ENCODE assay signal across 18 cellular contexts in genomic region chr3:39443530-39443929, GRCh38. TPM values are rescaled to one million over a fixed set of nuclear protein-coding genes. Genes with fewer than 3 reads are reported as not detected.
DNase-seq lines count a peak whose midpoint lies in the region; ATAC-seq, FAIRE-seq and TF ChIP-seq lines count a peak whose summit lies in the region.
"Had no signal": no experiment of that assay in that cellular context is flagged by ENCODE, and none has a peak within 500 bp of the region (broad histone marks: within the 10 kb centered on the region; RNA-seq: fewer than 3 reads in every experiment).

No MANE protein-coding gene starts in this region.

- H3K4me3 ChIP-seq in A673 (ENCODE audit: low read depth, low read length, poor library complexity, severe bottlenecking) (no peak overlapping the region), K562 (no peak overlapping the region), adrenal gland (no peak overlapping the region)
- H3K4me3 ChIP-seq: dorsolateral prefrontal cortex, left ventricle myocardium inferior, sigmoid colon had no signal

- H2AK5ac ChIP-seq in H9 (ENCODE audit: insufficient read length, low read length), result no peak overlapping the region

- no peak overlapping the region for H2BK20ac ChIP-seq in H9 (ENCODE audit: low read depth, low read length, poor library complexity, severe bottlenecking)

- H4K8ac ChIP-seq in H9 (replicated peaks; ENCODE audit: insufficient read length, low read depth, low read length), result no peak overlapping the region

- no CpG with 5 or more reads among the region's 4 CpGs for WGBS in H9 (ENCODE audit: extremely low coverage, insufficient read length, low lambda C conversion rate)
- WGBS in K562 (ENCODE audit: insufficient coverage, low coverage, missing lambda C conversion rate), result 4% methylated on average over 4 of the region's 4 CpGs
- WGBS in adrenal gland, 4 donors, result 81 to 100% (median 91%) methylated on average over 2 to 4 of the region's 4 CpGs

- FAIRE-seq in K562 (lab: Jason Lieb, UNC), result no peak
- FAIRE-seq in GM12891 (lab: Jason Lieb, UNC), result no peak

- H3K4me2 ChIP-seq in H9 (ENCODE audit: insufficient read depth, insufficient read length, low read length) (no peak overlapping the region), K562 (ENCODE audit: insufficient read depth, low read length) (no peak overlapping the region)

- no peak for TF ChIP-seq EP300 in K562 (IDR thresholded peaks at IDR 0.05; ENCODE audit: low read length)

- H3K79me2 ChIP-seq in H9 (ENCODE audit: insufficient read depth, low read length) (no peaks in the 10 kb centered on the region), K562 (ENCODE audit: control insufficient read depth, insufficient read depth, low read length) (no peaks in the 10 kb centered on the region)

- H3K4me1 Mint-ChIP-seq in H9, result peaks cover 12 to 15% of the 10 kb centered on the region in 2 experiments

- H3K23me2 ChIP-seq in H9 (ENCODE audit: insufficient read length, low read depth, low read length, poor library complexity, severe bottlenecking), result no peaks in the 10 kb centered on the region

- no TSS peak for BruUV-seq in A673 (replicated peaks; lab: Mats Ljungman, UMichigan)
- no TSS peak for BruUV-seq in K562 (replicated peaks; lab: Mats Ljungman, UMichigan)

- H2AFZ ChIP-seq in H9 (ENCODE audit: low read length) (no peak overlapping the region), K562 (ENCODE audit: low read depth, low read length) (no peak overlapping the region)

- no peak overlapping the region for H3K23ac ChIP-seq in H9 (ENCODE audit: insufficient read length, low read depth, low read length)

- H3K9ac ChIP-seq in H9 (ENCODE audit: extremely low read depth, insufficient read length, low read length) (no peak overlapping the region), K562 (ENCODE audit: insufficient read depth in 1 of 2, low read depth in 2 of 2, low read length in 2 of 2) (no peak overlapping the region)

- no peak overlapping the region for H3K4ac ChIP-seq in H9 (ENCODE audit: low read depth, low read length)

- H3K27me3 ChIP-seq in A673 (replicated peaks; ENCODE audit: insufficient read depth, low read depth, low read length, poor library complexity), result no peaks in the 10 kb centered on the region
- H3K27me3 ChIP-seq in H9 (ENCODE audit: insufficient read depth, low read length), result no peaks in the 10 kb centered on the region
- peaks cover 17 to 22% of the 10 kb centered on the region in 2 experiments for H3K27me3 ChIP-seq in K562 (ENCODE audit: control insufficient read depth in 2 of 2, insufficient read depth in 2 of 2, low read length in 2 of 2)
- H3K27me3 ChIP-seq in adrenal gland, result no peaks in the 10 kb centered on the region
- H3K27me3 ChIP-seq: dorsolateral prefrontal cortex, sigmoid colon had no signal

- no peak for TF ChIP-seq CTCF in A673 (conservative IDR thresholded peaks at IDR 0.05; ENCODE audit: low read depth, low read length)
- TF ChIP-seq CTCF in H9 (conservative IDR thresholded peaks at IDR 0.05), result peak; percentile 55; the same call in 2 of the 3 replicates
- peak; percentile 45 to 52 (median 51); a peak in 5 of 6 replicates for TF ChIP-seq CTCF in K562 (IDR thresholded peaks at IDR 0.05 in 2 of 3, conservative IDR thresholded peaks at IDR 0.05 in 1 of 3; ENCODE audit: insufficient read depth in 2 of 3, low read depth in 1 of 3, low read length in 3 of 3)
- TF ChIP-seq CTCF in adrenal gland (IDR thresholded peaks at IDR 0.05), result no peak

- no peak overlapping the region for H2BK12ac ChIP-seq in H9 (ENCODE audit: insufficient read length, low read depth, low read length)

- CTCF ChIA-PET in A673 (lab: Charles Lee), result no interaction called here
- CTCF ChIA-PET in K562 (lab: Yijun Ruan, JAX; ENCODE audit: low intra/inter-chr PET ratio), result no interaction called here

- peak; percentile 77 for ATAC-seq in K562
- ATAC-seq: activated CD4-positive, CD25-positive, alpha-beta regulatory T cell treated with anti-CD3 and anti-CD28 coated beads, Interleukin-2, amount 50 U/mL, for 24 hours had no signal

- H2BK5ac ChIP-seq in H9 (ENCODE audit: insufficient read length, low read length), result no peak overlapping the region

- POLR2A ChIA-PET in A673 (lab: Charles Lee; ENCODE audit: low non-redundant PET), result no interaction called here
- POLR2A ChIA-PET in K562 (lab: Yijun Ruan, JAX), result interaction anchor here (1.3 kb wide), 1 partner anchor 27 kb away, joined by 3 read pairs; no protein-coding TSS in a partner anchor

- H3K36me3 ChIP-seq in A673 (ENCODE audit: insufficient read depth, low read length, poor library complexity, severe bottlenecking) (no peaks in the 10 kb centered on the region), K562 (ENCODE audit: control insufficient read depth, insufficient read depth, low read length) (no peaks in the 10 kb centered on the region), adrenal gland (replicated peaks in 1 of 2) (no peaks in the 10 kb centered on the region)
- H3K36me3 ChIP-seq: left ventricle myocardium inferior, sigmoid colon had no signal

- no peak for TF ChIP-seq POLR2A in K562 (conservative IDR thresholded peaks at IDR 0.05)
- TF ChIP-seq POLR2A in adrenal gland (IDR thresholded peaks at IDR 0.05), result no peak
- TF ChIP-seq POLR2A in GM12891 (IDR thresholded peaks at IDR 0.05; ENCODE audit: low read depth, low read length), result no peak

- H4K91ac ChIP-seq in H9 (ENCODE audit: insufficient read length, low read depth, low read length), result no peak overlapping the region

- H3K4me3 Mint-ChIP-seq in H9, result no peak overlapping the region
- H3K4me3 Mint-ChIP-seq: T-helper 1 cell treated with Interleukin-12 subunit alpha and Interleukin-12 subunit beta and Interleukin-4 antibody, amounts not matched to agents 30 μg/mL and 1 μg/mL, for 36 hours had no signal

- intact Hi-C loops in A673 (cut with micrococcal nuclease; ENCODE audit: unreplicated experiment) (no loop called here), K562 (cut with micrococcal nuclease) (loop anchor here (5.0 to 10.0 kb wide), 2 partner anchors 36 to 731 kb away; partner anchors contain the start of gene RPSA), adrenal gland (cut with DNase I) (no loop called here)

- no peak overlapping the region for H2BK15ac ChIP-seq in H9 (ENCODE audit: low read depth, low read length)

- H4K20me1 ChIP-seq in H9 (ENCODE audit: control insufficient read depth, insufficient read depth, insufficient read length) (no peaks in the 10 kb centered on the region), K562 (replicated peaks; ENCODE audit: control insufficient read depth, insufficient read depth, low read length) (no peaks in the 10 kb centered on the region)

- H3K14ac ChIP-seq in H9 (ENCODE audit: insufficient read depth, low read length), result no peak overlapping the region

- DNase-seq in A673 (ENCODE audit: low spot score), result peak; percentile 6
- DNase-seq in H9, result peak; percentile 67
- DNase-seq in K562 (ENCODE audit: extremely low read depth in 1 of 4, low spot score in 3 of 4), result no peak
- peak; percentile 15 for DNase-seq in iPS DF 19.7 (ENCODE audit: low read depth, low spot score)
- DNase-seq in adrenal gland, result no peak
- no peak for DNase-seq in GM12891 (ENCODE audit: insufficient read length, low spot score)
- no peak for DNase-seq in NCI-H2171 treated with DMSO at 0.1 percent for 48 hours (lab: John Stamatoyannopoulos, UW)
- no peak for DNase-seq in NCI-H2107 treated with DMSO at 0.1 percent for 48 hours (lab: John Stamatoyannopoulos, UW; ENCODE audit: unreplicated experiment)
- DNase-seq: dorsolateral prefrontal cortex; hippocampal formation; left ventricle myocardium inferior; SHP77; sigmoid colon; stimulated activated CD4-positive, alpha-beta T cell treated with anti-CD3 and anti-CD28 coated beads, Interleukin-2, amount 100 ng/mL, for 48 hours had no signal

- H3K18ac ChIP-seq in H9 (ENCODE audit: insufficient read length, low read depth, low read length), result no peak overlapping the region

- H3K79me1 ChIP-seq in H9 (ENCODE audit: insufficient read depth, low read depth, low read length, poor library complexity, severe bottlenecking), result no peaks in the 10 kb centered on the region

- no peaks in the 10 kb centered on the region for H3K4me1 ChIP-seq in A673 (ENCODE audit: insufficient read depth, low read length, poor library complexity, severe bottlenecking)
- no peaks in the 10 kb centered on the region for H3K4me1 ChIP-seq in H9 (ENCODE audit: insufficient read depth, low read length)
- peaks cover 0 to 12% of the 10 kb centered on the region in 2 experiments; a peak in 2 of 5 replicates for H3K4me1 ChIP-seq in K562 (replicated peaks in 1 of 2; ENCODE audit: control insufficient read depth in 2 of 2, insufficient read depth in 2 of 2, low read length in 2 of 2)
- H3K4me1 ChIP-seq in adrenal gland (replicated peaks in 1 of 2), result no peaks in the 10 kb centered on the region

- no peaks in the 10 kb centered on the region for H3K36me3 Mint-ChIP-seq in H9 (ENCODE audit: insufficient read depth in 1 of 3, low read depth in 3 of 3)

- no peak overlapping the region for H3K27ac ChIP-seq in A673 (ENCODE audit: low read depth, low read length, poor library complexity, severe bottlenecking)
- no peak overlapping the region for H3K27ac ChIP-seq in H9 (ENCODE audit: insufficient read length, low read depth, low read length)
- H3K27ac ChIP-seq in K562 (ENCODE audit: extremely low read depth, low read depth, low read length), result no peak overlapping the region
- no peak overlapping the region for H3K27ac ChIP-seq in adrenal gland
- H3K27ac ChIP-seq: dorsolateral prefrontal cortex, left ventricle myocardium inferior, sigmoid colon had no signal

- no peaks in the 10 kb centered on the region for H3K9me1 ChIP-seq in K562 (ENCODE audit: control insufficient read depth, insufficient read depth, low read length)

- H3K27ac Mint-ChIP-seq in H9, result no peak overlapping the region
- H3K27ac Mint-ChIP-seq: T-helper 1 cell treated with Interleukin-12 subunit alpha and Interleukin-12 subunit beta and Interleukin-4 antibody, amounts not matched to agents 30 μg/mL and 1 μg/mL, for 36 hours had no signal

- H3K9me3 Mint-ChIP-seq in H9, result no peaks in the 10 kb centered on the region
- H3K9me3 Mint-ChIP-seq: T-helper 1 cell treated with Interleukin-12 subunit alpha and Interleukin-12 subunit beta and Interleukin-4 antibody, amounts not matched to agents 30 μg/mL and 1 μg/mL, for 36 hours had no signal

- no peak overlapping the region for H2BK120ac ChIP-seq in H9 (ENCODE audit: low read depth, low read length, poor library complexity, severe bottlenecking)

- H3T11ph ChIP-seq in H9 (ENCODE audit: low read length), result no peak overlapping the region

- H4K5ac ChIP-seq in H9 (ENCODE audit: insufficient read length, low read depth, low read length), result no peak overlapping the region

- H3K56ac ChIP-seq in H9 (ENCODE audit: insufficient read length, low read depth, low read length), result no peak overlapping the region

- peak; percentile 17 to 56; a peak in 3 of 4 replicates for TF ChIP-seq RAD21 in K562 (CRISPR knock-in tag; conservative IDR thresholded peaks at IDR 0.05 in 1 of 2, IDR thresholded peaks at IDR 0.05 in 1 of 2)

- no peaks in the 10 kb centered on the region; the same call in 1 of the 2 replicates for H3K27me3 Mint-ChIP-seq in H9 (ENCODE audit: low read depth)

- in situ Hi-C loops in K562 (cut with MboI), result no loop called here

- H3K9me3 ChIP-seq in A673 (ENCODE audit: low read depth, low read length, poor library complexity, severe bottlenecking) (no peaks in the 10 kb centered on the region), H9 (ENCODE audit: control insufficient read depth, low read depth, low read length) (no peaks in the 10 kb centered on the region), K562 (replicated peaks; ENCODE audit: control insufficient read depth, insufficient read depth, low read depth, low read length) (no peaks in the 10 kb centered on the region), adrenal gland (replicated peaks in 1 of 3) (no peaks in the 10 kb centered on the region)
- H3K9me3 ChIP-seq: left ventricle myocardium inferior, sigmoid colon had no signal

RNA-seq across cellular contexts. Expression of gene MOBP, which starts 23.9 kb away (rescaled TPM):
- total RNA-seq in A673 (2021) (0.19 and 0.22 TPM in 2 replicates), H9 (2021) (0.13 TPM in 1 of 2 replicates, not detected in the other), K562 (2014; rRNA removed) (not detected in 2 replicates), K562 (2014; rRNA removed; fragmentation: Illumina TruSeq; extraction: Trizol) (0.06 and 0.11 TPM in 2 replicates), K562 (2015; rRNA removed; fragmentation: Illumina TruSeq; extraction: Trizol) (0.04 TPM in 1 of 2 replicates, not detected in the other), K562 (2021) (0.13 and 0.33 TPM in 2 replicates), adrenal gland (under 1 TPM in 1 of 8 donors, not detected in 7; 0.08 TPM)
- total RNA-seq in K562 (2011; cell fraction: chromatin; rRNA removed; ENCODE audit: low replicate concordance), result not detected in 2 replicates
- not detected in 2 replicates for total RNA-seq in K562 (2011; cell fraction: nucleolus; rRNA removed)
- total RNA-seq in K562 (2011; cell fraction: nucleoplasm; rRNA removed), result not detected in 2 replicates
- polyA plus RNA-seq in K562 (2011; rRNA removed) (0.04 TPM in 1 of 2 replicates, not detected in the other), K562 (2014; fragmentation: Illumina TruSeq; extraction: Trizol) (0.09 and 0.15 TPM in 2 replicates), K562 (2014; fragmentation: Nextera tagmentation; extraction: Ambion mirVana) (under 1 TPM in 1 of 2 experiments, not detected in 1; 0.10 TPM), K562 (2014; rRNA removed) (0.25 TPM in 1 of 2 replicates, not detected in the other), adrenal gland (under 1 TPM; 0.07 to 0.56 (median 0.13) TPM)
- 0.01 TPM in 1 of 2 replicates, not detected in the other for polyA plus RNA-seq in K562 (2011; cell fraction: cytosol; rRNA removed)
- polyA plus RNA-seq in K562 (2011; cell fraction: nucleus; rRNA removed), result 0.04 TPM in 2 replicates
- 0.05 and 0.25 TPM in 2 replicates for polyA plus RNA-seq in K562 (2012)
- polyA minus RNA-seq in K562 (2011; rRNA and poly(A)+ RNA removed), result 0.12 TPM in 1 of 2 replicates, not detected in the other
- polyA minus RNA-seq in K562 (2011; cell fraction: cytosol; rRNA and poly(A)+ RNA removed), result not detected in 2 replicates
- polyA minus RNA-seq in K562 (2011; cell fraction: nucleus; rRNA and poly(A)+ RNA removed), result under 0.01 and 0.11 TPM in 2 replicates
- polyA plus RNA-seq in GM12891 (2012; ENCODE audit: low read depth, missing spikeins), result 0.26 TPM
- total RNA-seq: fibroblast of lung, G401, left ventricle myocardium inferior, sigmoid colon had no signal
- polyA plus RNA-seq: fibroblast of lung had no signal

RNA-seq across cellular contexts. Expression of gene RPSA, which starts 37.0 kb away (rescaled TPM):
- total RNA-seq in A673 (2021) (944 and 994 TPM in 2 replicates), H9 (2021) (2,077 and 2,145 TPM in 2 replicates), K562 (2014; rRNA removed) (2,954 and 3,368 TPM in 2 replicates), K562 (2014; rRNA removed; fragmentation: Illumina TruSeq; extraction: Trizol) (2,627 and 2,725 TPM in 2 replicates), K562 (2015; rRNA removed; fragmentation: Illumina TruSeq; extraction: Trizol) (2,157 and 2,290 TPM in 2 replicates), K562 (2021) (2,714 and 2,919 TPM in 2 replicates), adrenal gland (100 to 1,000 TPM; 525 to 928 (median 720) TPM)
- total RNA-seq in K562 (2011; cell fraction: chromatin; rRNA removed; ENCODE audit: low replicate concordance), result 667 and 738 TPM in 2 replicates
- 932 and 1,080 TPM in 2 replicates for total RNA-seq in K562 (2011; cell fraction: nucleolus; rRNA removed)
- 1,386 and 2,499 TPM in 2 replicates for total RNA-seq in K562 (2011; cell fraction: nucleoplasm; rRNA removed)
- polyA plus RNA-seq in K562 (2011; rRNA removed) (4,272 and 5,659 TPM in 2 replicates), K562 (2014; fragmentation: Illumina TruSeq; extraction: Trizol) (3,113 and 3,517 TPM in 2 replicates), K562 (2014; fragmentation: Nextera tagmentation; extraction: Ambion mirVana) (1,000 to 10,000 TPM; 2,672 to 2,730 TPM), K562 (2014; rRNA removed) (3,291 and 3,996 TPM in 2 replicates), adrenal gland (1,000 to 10,000 TPM; 1,002 to 1,751 (median 1,313) TPM)
- polyA plus RNA-seq in K562 (2011; cell fraction: cytosol; rRNA removed), result 6,070 and 7,346 TPM in 2 replicates
- 1,863 and 2,598 TPM in 2 replicates for polyA plus RNA-seq in K562 (2011; cell fraction: nucleus; rRNA removed)
- 2,505 and 3,684 TPM in 2 replicates for polyA plus RNA-seq in K562 (2012)
- 2,013 and 2,369 TPM in 2 replicates for polyA minus RNA-seq in K562 (2011; rRNA and poly(A)+ RNA removed)
- 890 and 971 TPM in 2 replicates for polyA minus RNA-seq in K562 (2011; cell fraction: cytosol; rRNA and poly(A)+ RNA removed)
- polyA minus RNA-seq in K562 (2011; cell fraction: nucleus; rRNA and poly(A)+ RNA removed), result 389 and 699 TPM in 2 replicates
- 3,537 TPM for polyA plus RNA-seq in GM12891 (2012; ENCODE audit: low read depth, missing spikeins)

Comparison
In these comparisons a context has a peak if more than half of its experiments do, and no peak if none do; other contexts are left out.
1. DNase-seq: peak in A673 (single experiment), H9 (single experiment) and iPS DF 19.7 (single experiment); none in K562 (0 of 4), adrenal gland (0 of 7), GM12891 (single experiment), NCI-H2171 treated with DMSO at 0.1 percent for 48 hours (single experiment) and NCI-H2107 treated with DMSO at 0.1 percent for 48 hours (single experiment).
2. CTCF ChIP-seq: peak in H9 (single experiment) and K562 (3 of 3); none in A673 (single experiment) and adrenal gland (0 of 6).